ENCODE assay signal across 31 cellular contexts in the genomic region with DNA sequence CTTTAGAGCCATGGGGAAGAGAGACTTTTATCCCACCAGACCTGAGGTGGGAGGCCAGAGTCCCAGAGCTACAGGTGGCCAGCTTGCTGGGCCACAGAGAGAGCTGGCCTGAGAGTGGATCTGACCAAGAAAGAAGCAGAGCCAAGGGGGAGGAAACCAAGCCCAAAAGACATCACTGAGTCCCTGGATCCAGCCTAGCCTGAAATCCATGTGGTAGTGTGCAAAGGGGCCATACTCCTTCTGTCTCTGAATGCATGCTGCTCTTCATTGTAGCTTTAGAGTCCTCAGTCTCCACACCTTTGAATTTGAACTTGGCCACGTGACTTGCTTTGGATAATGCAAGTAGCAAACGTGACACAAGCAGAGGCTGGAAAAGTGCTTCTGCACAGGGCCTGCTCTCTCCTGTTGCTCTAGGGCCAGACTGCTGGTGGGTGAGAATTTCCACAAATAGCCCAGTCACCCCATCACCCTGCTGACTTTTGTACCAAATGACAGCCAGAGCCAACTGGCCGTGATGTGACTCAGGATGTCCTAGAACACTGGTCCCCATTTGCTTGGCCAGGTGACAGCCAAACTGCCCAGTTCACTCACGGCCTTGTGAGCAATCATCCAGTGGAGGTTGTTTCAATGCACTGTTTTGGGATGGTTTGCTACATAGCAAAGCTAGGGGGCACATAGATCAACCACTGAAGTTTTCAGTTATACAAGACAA.
"Had no signal": no experiment of that assay in that cellular context is flagged by ENCODE, and none has a peak within 500 bp of the region (broad histone marks: within the 10 kb centered on the region; RNA-seq: fewer than 3 reads in every experiment).

No MANE protein-coding gene starts in this region.

- H3K4me1 ChIP-seq: colonic mucosa, esophagus squamous epithelium, gastroesophageal sphincter had no signal

- H3K36me3 ChIP-seq: brain microvascular endothelial cell, colonic mucosa, esophagus squamous epithelium, gastroesophageal sphincter, WERI-Rb-1 had no signal

- H3K27ac ChIP-seq: brain microvascular endothelial cell, colonic mucosa, epithelial cell of prostate, esophagus squamous epithelium, gastroesophageal sphincter, WERI-Rb-1 had no signal

- H3K9me3 ChIP-seq: colonic mucosa, esophagus squamous epithelium, gastroesophageal sphincter had no signal

- ATAC-seq: activated CD4-positive, CD25-positive, alpha-beta regulatory T cell treated with anti-CD3 and anti-CD28 coated beads, Interleukin-2, amount 50 U/mL, for 24 hours; activated CD8-positive, alpha-beta T cell treated with anti-CD3 and anti-CD28 coated beads for 36 hours; activated T-cell treated with anti-CD3 and anti-CD28 coated beads, Interleukin-2, amount 50 U/mL, for 4 hours; activated T-helper 17 cell treated with anti-CD3 and anti-CD28 coated beads, Interleukin-2, amount 50 U/mL, for 72 hours; gastroesophageal sphincter; T-helper 17 cell had no signal

- DNase-seq: activated B cell treated with CpG ODN at 0.5 μM for 24 hours; activated CD4-positive, alpha-beta T cell treated with anti-CD3 and anti-CD28 coated beads for 48 hours; activated CD4-positive, alpha-beta T cell treated with anti-CD3 and anti-CD28 coated beads, Interleukin-2, amount 50 U/mL, for 1 hour; activated CD4-positive, alpha-beta T cell treated with anti-CD3 and anti-CD28 coated beads, Interleukin-2, amount 50 U/mL, for 48 hours; activated CD8-positive, alpha-beta memory T cell treated with anti-CD3 and anti-CD28 coated beads for 24 hours; activated CD8-positive, alpha-beta T cell treated with anti-CD3 and anti-CD28 coated beads for 36 hours; activated effector memory CD4-positive, alpha-beta T cell treated with Interleukin-2 at 50 U/mL for 16 hours; activated gamma-delta T cell treated with Interleukin-2 at 50 U/mL for 16 hours; activated naive CD4-positive, alpha-beta T cell treated with anti-CD3 and anti-CD28 coated beads, Interleukin-2, amount 50 U/mL, for 16 hours; activated naive CD4-positive, alpha-beta T cell treated with Interleukin-2 at 50 U/mL for 16 hours; activated T-cell treated with anti-CD3 and anti-CD28 coated beads, Interleukin-2, amount 50 U/mL, for 4 hours; amniotic stem cell; anterior cingulate cortex; caudate nucleus; cerebellar nuclear complex; colonic mucosa; effector CD8-positive, alpha-beta T cell; esophagus squamous epithelium; foreskin melanocyte; T-helper 1 cell; T-helper 17 cell; T1000; WERI-Rb-1 had no signal

- H3K4me3 ChIP-seq: colonic mucosa, esophagus squamous epithelium, gastroesophageal sphincter had no signal

- H3K27me3 ChIP-seq: brain microvascular endothelial cell, colonic mucosa had no signal

- FAIRE-seq: astrocyte, endometrium, endothelial cell of umbilical vein had no signal
